Comparison of ENCODE assay signal across 1 cellular context in genomic region chr16:57508084-57508425, GRCh38.
TF ChIP-seq lines count a peak whose summit lies in the region.

No MANE protein-coding gene starts in this region.

TF ChIP-seq in K562, 482 proteins besides CTCF, POLR2A, EP300 and RAD21:
- no peak for TF ChIP-seq THRB (CRISPR knock-in tag; conservative IDR thresholded peaks at IDR 0.05)
- no peak for TF ChIP-seq ZNF318 (IDR thresholded peaks at IDR 0.05; ENCODE audit: borderline replicate concordance in 1 of 2, low read depth in 1 of 2)
- TF ChIP-seq KLF1 (tag; IDR thresholded peaks at IDR 0.05), result no peak
- TF ChIP-seq PTBP1 (IDR thresholded peaks at IDR 0.05; ENCODE audit: low read depth, low read length), result no peak
- no peak for TF ChIP-seq ZBTB26 (CRISPR knock-in tag; IDR thresholded peaks at IDR 0.05)
- no peak for TF ChIP-seq NR2C2 (CRISPR knock-in tag; IDR thresholded peaks at IDR 0.05)
- no peak for TF ChIP-seq NR2C2 (tag; IDR thresholded peaks at IDR 0.05)
- no peak for TF ChIP-seq HMGN3 (IDR thresholded peaks at IDR 0.05; ENCODE audit: borderline replicate concordance, extremely low read depth, insufficient read length, low read depth, low read length)
- TF ChIP-seq KLF16 (IDR thresholded peaks at IDR 0.05), result no peak
- TF ChIP-seq ZFP30 (CRISPR knock-in tag; IDR thresholded peaks at IDR 0.05; ENCODE audit: borderline replicate concordance), result no peak
- TF ChIP-seq NFATC3 (IDR thresholded peaks at IDR 0.05), result no peak
- TF ChIP-seq RAD51 (IDR thresholded peaks at IDR 0.05; ENCODE audit: borderline replicate concordance, low read depth), result no peak
- TF ChIP-seq GATAD2A (IDR thresholded peaks at IDR 0.05), result no peak
- TF ChIP-seq NFYB (IDR thresholded peaks at IDR 0.05; ENCODE audit: extremely low read depth, insufficient read length), result no peak
- no peak for TF ChIP-seq SOX6 (IDR thresholded peaks at IDR 0.05)
